In genomic region chr11:19906126-19906525, GRCh38 we compare ENCODE assay signal across 1 cellular context.
TF ChIP-seq lines count a peak whose summit lies in the region.

No MANE protein-coding gene starts in this region.

TF ChIP-seq in HepG2, 621 proteins besides CTCF, POLR2A, EP300 and RAD21 (continued from another document):
- TF ChIP-seq USF2 (IDR thresholded peaks at IDR 0.05; ENCODE audit: low read depth, low read length) (peak; percentile 60; the same call in 1 of the 2 replicates), USF2 (CRISPR knock-in tag; IDR thresholded peaks at IDR 0.05; ENCODE audit: borderline replicate concordance) (peak; percentile 46; the same call in 1 of the 2 replicates), ZNF746 (CRISPR knock-in tag; IDR thresholded peaks at IDR 0.05) (no peak)
TF ChIP-seq in HepG2: peak in this region for 4.
